1 cellular context compared by ENCODE assay signal in the genomic region with DNA sequence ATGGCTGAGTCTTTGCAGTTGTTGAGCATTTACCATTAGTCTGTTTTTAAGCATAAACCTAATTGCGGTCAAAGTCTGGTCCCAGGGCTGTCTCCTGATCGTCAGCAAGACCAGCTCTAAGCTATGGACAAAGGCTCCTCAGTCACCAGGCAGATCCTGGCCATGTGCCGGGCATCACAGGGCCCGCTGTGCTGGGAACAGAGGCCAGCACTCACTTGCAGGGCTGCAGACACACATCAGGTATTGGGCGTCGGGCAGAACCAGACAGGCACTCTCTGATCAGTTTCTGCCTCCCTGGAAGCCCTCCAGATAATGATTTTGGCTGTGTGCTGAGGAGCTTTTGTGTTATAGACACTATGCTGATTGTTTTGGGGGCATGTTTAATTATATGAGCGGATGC.
TF ChIP-seq lines count a peak whose summit lies in the region.

No MANE protein-coding gene starts in this region.

TF ChIP-seq in HEK293T, 16 proteins besides CTCF, POLR2A, EP300 and RAD21 (continued from another document):
- no peak for TF ChIP-seq FOXK2 (IDR thresholded peaks at IDR 0.05)
- TF ChIP-seq HDGF (IDR thresholded peaks at IDR 0.05; ENCODE audit: borderline replicate concordance), result no peak
- no peak for TF ChIP-seq SUZ12 (IDR thresholded peaks at IDR 0.05)
- TF ChIP-seq ZNF384 (IDR thresholded peaks at IDR 0.05), result no peak
- no peak for TF ChIP-seq TARDBP (IDR thresholded peaks at IDR 0.05)
- no peak for TF ChIP-seq ELF4 (IDR thresholded peaks at IDR 0.05)
